25 cellular contexts compared by ENCODE assay signal in genomic region chr17:10106067-10106466, GRCh38.
DNase-seq lines count a peak whose midpoint lies in the region; ATAC-seq and TF ChIP-seq lines count a peak whose summit lies in the region.
"Had no signal": no experiment of that assay in that cellular context is flagged by ENCODE, and none has a peak within 500 bp of the region (broad histone marks: within the 10 kb centered on the region; RNA-seq: fewer than 3 reads in every experiment).

No MANE protein-coding gene starts in this region.

- H3K9me3 ChIP-seq in heart left ventricle, result no peaks in the 10 kb centered on the region
- H3K9me3 ChIP-seq in right cardiac atrium (ENCODE audit: control insufficient read depth, low read length), result no peaks in the 10 kb centered on the region
- no peaks in the 10 kb centered on the region for H3K9me3 ChIP-seq in neutrophil
- H3K9me3 ChIP-seq in vagina, result no peaks in the 10 kb centered on the region
- H3K9me3 ChIP-seq: MG63, psoas muscle had no signal

- H3K27ac ChIP-seq in heart left ventricle (peak overlapping the region in 11 of 12 donors; percentile 37 to 74 (median 64)), right cardiac atrium (ENCODE audit: low read length) (peak overlapping the region; percentile 39), neutrophil (peak overlapping the region; percentile 93), vagina (peak overlapping the region; percentile 11)
- H3K27ac ChIP-seq: psoas muscle, WERI-Rb-1 had no signal

- no peaks in the 10 kb centered on the region for H3K27me3 ChIP-seq in heart left ventricle
- H3K27me3 ChIP-seq in right cardiac atrium (ENCODE audit: control insufficient read depth, insufficient read depth), result no peaks in the 10 kb centered on the region
- H3K27me3 ChIP-seq in neutrophil, result no peaks in the 10 kb centered on the region
- H3K27me3 ChIP-seq in vagina, result no peaks in the 10 kb centered on the region
- H3K27me3 ChIP-seq: MG63 had no signal

- no peak overlapping the region for H3K4me3 ChIP-seq in heart left ventricle
- H3K4me3 ChIP-seq in right cardiac atrium (ENCODE audit: low read length), result no peak overlapping the region
- no peak overlapping the region for H3K4me3 ChIP-seq in neutrophil (ENCODE audit: low read depth in 1 of 2, low read length in 1 of 2)
- H3K4me3 ChIP-seq in vagina, result no peak overlapping the region
- H3K4me3 ChIP-seq: GM23338, K562, MG63, psoas muscle had no signal

- peaks cover 0 to 41% (median 14%) of the 10 kb centered on the region in 12 donors for H3K4me1 ChIP-seq in heart left ventricle
- peaks cover 11% of the 10 kb centered on the region for H3K4me1 ChIP-seq in right cardiac atrium (ENCODE audit: control insufficient read depth, insufficient read depth, low read length)
- H3K4me1 ChIP-seq in neutrophil (ENCODE audit: control insufficient read depth in 1 of 2, insufficient read depth in 1 of 2, low read depth in 1 of 2, low read length in 1 of 2), result peaks cover 36 to 40% of the 10 kb centered on the region in 2 experiments
- H3K4me1 ChIP-seq in vagina, result peaks cover 34% of the 10 kb centered on the region
- H3K4me1 ChIP-seq: psoas muscle had no signal

- DNase-seq in heart left ventricle (no peak), Right ventricle myocardium inferior (ENCODE audit: missing footprints) (no peak), right cardiac atrium (peak in 1 of 3 donors; percentile 47), vagina (ENCODE audit: extremely low spot score in 2 of 2) (no peak), nucleus accumbens (lab: John Stamatoyannopoulos, UW) (no peak), HCEC 1CT (no peak), glomerular visceral epithelial cell (ENCODE audit: extremely low spot score) (no peak)
- DNase-seq: activated CD4-positive, alpha-beta T cell treated with anti-CD3 and anti-CD28 coated beads, Interleukin-2, amount 10 ng/mL, durations not matched to agents 24 days and 14 days; activated naive CD4-positive, alpha-beta T cell treated with anti-CD3 and anti-CD28 coated beads for 36 hours; activated T-cell treated with anti-CD3 and anti-CD28 coated beads, Interleukin-2, amount 50 U/mL, for 72 hours; AML-193; CD8-positive, alpha-beta T cell; dermis blood vessel endothelial cell; DMS153; head of caudate nucleus; MG63; midbrain; NCI-H446 treated with DMSO at 0.1 percent for 48 hours; OCI-M1; psoas muscle; WERI-Rb-1 had no signal

- TF ChIP-seq CTCF in heart left ventricle (IDR thresholded peaks at IDR 0.05) (no peak), neutrophil (IDR thresholded peaks at IDR 0.05) (no peak), vagina (IDR thresholded peaks at IDR 0.05) (no peak)

- 77 to 87% (median 84%) methylated on average over 9 of the region's 9 CpGs for WGBS in heart left ventricle, 4 donors
- WGBS in right cardiac atrium, result 79% methylated on average over 9 of the region's 9 CpGs

- H3K36me3 ChIP-seq in heart left ventricle (no peaks in the 10 kb centered on the region), neutrophil (no peaks in the 10 kb centered on the region), vagina (no peaks in the 10 kb centered on the region)
- H3K36me3 ChIP-seq: MG63, WERI-Rb-1 had no signal

- TF ChIP-seq POLR2A in heart left ventricle (IDR thresholded peaks at IDR 0.05), result no peak
- no peak for TF ChIP-seq POLR2A in vagina (IDR thresholded peaks at IDR 0.05)

- intact Hi-C loops in heart left ventricle (cut with DNase I), result no loop called here
- intact Hi-C loops in Right ventricle myocardium inferior (cut with DNase I), result no loop called here
- intact Hi-C loops in right cardiac atrium (cut with DNase I), result no loop called here
- intact Hi-C loops in vagina (cut with DNase I), result no loop called here

- no peak for ATAC-seq in heart left ventricle
- no peak for ATAC-seq in Right ventricle myocardium inferior
- no peak for ATAC-seq in right cardiac atrium
- ATAC-seq: activated T-cell treated with anti-CD3 and anti-CD28 coated beads, Interleukin-2, amount 50 U/mL, for 72 hours; CD8-positive, alpha-beta T cell; GM23338; K562; left lobe of liver had no signal

Comparison
In these comparisons a context has a peak if more than half of its experiments do, and no peak if none do; other contexts are left out.
1. H3K27ac ChIP-seq: peak in every context shown above with its lines; median percentile 93 in neutrophil; 64 in heart left ventricle; 39 in right cardiac atrium; 11 in vagina.